Comparison of ENCODE assay signal across 31 cellular contexts in the genomic region with DNA sequence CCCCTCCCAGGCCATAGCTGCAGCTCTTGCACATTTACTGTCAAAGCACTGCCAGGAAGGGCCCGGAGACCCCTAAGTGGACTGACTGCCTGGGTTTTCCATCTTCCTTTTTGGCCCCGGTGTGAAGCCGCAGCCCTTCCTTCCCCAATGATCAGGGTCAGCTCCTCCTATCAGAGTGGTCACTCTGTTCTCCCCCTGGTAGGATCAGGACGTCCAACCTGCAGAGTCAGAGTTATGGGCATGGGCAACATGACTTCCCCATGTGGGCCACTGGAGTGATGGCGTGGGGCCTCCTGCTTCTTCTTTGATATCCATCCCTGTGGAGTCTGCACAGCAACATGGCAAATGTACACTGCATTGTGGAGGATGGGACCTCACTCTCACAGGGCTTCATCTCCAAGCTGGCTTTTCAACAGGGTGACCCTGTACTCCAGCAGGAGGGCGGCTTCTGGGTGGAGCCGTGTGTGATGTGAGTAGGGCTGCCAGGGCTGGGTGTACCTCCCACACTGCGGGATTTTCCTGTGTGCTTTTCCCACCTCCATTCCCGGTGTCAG. TPM values are rescaled to one million over a fixed set of nuclear protein-coding genes. Genes with fewer than 3 reads are reported as not detected.
DNase-seq lines count a peak whose midpoint lies in the region; ATAC-seq and TF ChIP-seq lines count a peak whose summit lies in the region.
"Had no signal": no experiment of that assay in that cellular context is flagged by ENCODE, and none has a peak within 500 bp of the region (broad histone marks: within the 10 kb centered on the region; RNA-seq: fewer than 3 reads in every experiment).

No MANE protein-coding gene starts in this region.

- H3K27me3 ChIP-seq in RWPE2 (ENCODE audit: insufficient read depth, poor library complexity, severe bottlenecking): peaks cover 8% of the 10 kb centered on the region
- H3K27me3 ChIP-seq in aorta (ENCODE audit: control insufficient read depth in 1 of 2, insufficient read depth in 2 of 2, low read length in 1 of 2): no peaks in the 10 kb centered on the region

- H3K4me3 ChIP-seq in RWPE2 (ENCODE audit: severe bottlenecking): no peak overlapping the region
- no peak overlapping the region for H3K4me3 ChIP-seq in aorta (ENCODE audit: low read length in 2 of 2)
- H3K4me3 ChIP-seq: BLaER1, GM23248, PC-9 had no signal

- H3K27me3 Mint-ChIP-seq in activated naive CD4-positive, alpha-beta T cell treated with anti-CD3 and anti-CD28 coated beads, Interleukin-2, amount 10 ng/mL, durations not matched to agents 7 days and 5 days: peaks cover 62% of the 10 kb centered on the region

- intact Hi-C loops in sciatic nerve (cut with DNase I): no loop called here
- intact Hi-C loops in aorta (cut with DNase I): loop anchor here in 1 of 2 donors (10.0 kb wide), 1 partner anchor 714 kb away; no protein-coding TSS in a partner anchor

- no peak overlapping the region for H3K27ac Mint-ChIP-seq in activated naive CD4-positive, alpha-beta T cell treated with anti-CD3 and anti-CD28 coated beads, Interleukin-2, amount 10 ng/mL, durations not matched to agents 7 days and 5 days
- H3K27ac Mint-ChIP-seq: CD4-positive, alpha-beta T cell; HFFc6 had no signal

- H3K9me3 ChIP-seq in RWPE2 (ENCODE audit: severe bottlenecking) (no peaks in the 10 kb centered on the region), aorta (ENCODE audit: control insufficient read depth, low read length) (no peaks in the 10 kb centered on the region)
- H3K9me3 ChIP-seq: BLaER1 had no signal

- CTCF ChIA-PET in activated naive CD4-positive, alpha-beta T cell treated with anti-CD3 and anti-CD28 coated beads, Interleukin-2, amount 10 ng/mL, durations not matched to agents 7 days and 5 days (lab: Charles Lee): interaction anchor here (10.9 kb wide), 1 partner anchor 109 kb away, joined by 119 read pairs; no protein-coding TSS in a partner anchor

- no peak overlapping the region for H3K4me3 Mint-ChIP-seq in activated naive CD4-positive, alpha-beta T cell treated with anti-CD3 and anti-CD28 coated beads, Interleukin-2, amount 10 ng/mL, durations not matched to agents 7 days and 5 days
- H3K4me3 Mint-ChIP-seq: CD4-positive, alpha-beta T cell; HFFc6 had no signal

- H3K36me3 ChIP-seq in RWPE2 (ENCODE audit: low read depth): no peaks in the 10 kb centered on the region
- no peaks in the 10 kb centered on the region for H3K36me3 ChIP-seq in aorta (ENCODE audit: control insufficient read depth in 1 of 2, insufficient read depth in 2 of 2, low read length in 1 of 2)
- H3K36me3 ChIP-seq: BLaER1 had no signal

- peak; percentile 14 for DNase-seq in activated naive CD4-positive, alpha-beta T cell treated with anti-CD3 and anti-CD28 coated beads, Interleukin-2, amount 10 ng/mL, durations not matched to agents 7 days and 5 days
- no peak for DNase-seq in activated naive CD4-positive, alpha-beta T cell treated with anti-CD3 and anti-CD28 coated beads, Interleukin-2, amount 50 U/mL, for 16 hours
- peak; percentile 21 for DNase-seq in RWPE2 (ENCODE audit: low spot score)
- DNase-seq in sciatic nerve (ENCODE audit: low spot score): peak; percentile 33
- DNase-seq in aorta: peak; percentile 27 to 48
- DNase-seq: CD4-positive, alpha-beta T cell; DMS53; GM23248; H7; HFFc6; KBM-7; MV-4-11; NCI-H1105; NCI-H1436 treated with DMSO at 0.1 percent for 48 hours; NCI-H187 treated with DMSO at 0.1 percent for 48 hours; NCI-H2107; NCI-H524; NCI-H748 treated with DMSO at 0.1 percent for 48 hours; NK-92 treated with Interleukin-12 subunit alpha and Interleukin-12 subunit beta, amount 100 ng/mL, for 24 hours; PC-9; SHP77 had no signal

- H3K4me1 Mint-ChIP-seq in activated naive CD4-positive, alpha-beta T cell treated with anti-CD3 and anti-CD28 coated beads, Interleukin-2, amount 10 ng/mL, durations not matched to agents 7 days and 5 days: no peaks in the 10 kb centered on the region

- ATAC-seq in RWPE2 (ENCODE audit: low read depth): no peak
- no peak for ATAC-seq in sciatic nerve
- no peak for ATAC-seq in aorta (ENCODE audit: low FRiP score)
- no peak for ATAC-seq in HG02981 (IDR thresholded peaks at IDR 0.05; ENCODE audit: unreplicated experiment)
- ATAC-seq in HG03378 (IDR thresholded peaks at IDR 0.05; ENCODE audit: unreplicated experiment): no peak
- ATAC-seq in HG03469 (IDR thresholded peaks at IDR 0.05; ENCODE audit: unreplicated experiment): no peak

- H3K27ac ChIP-seq in RWPE2 (ENCODE audit: poor library complexity, severe bottlenecking) (no peak overlapping the region), aorta (ENCODE audit: low read depth in 1 of 2, low read length in 2 of 2) (no peak overlapping the region)
- H3K27ac ChIP-seq: BLaER1, GM23248, PC-9 had no signal

- no peaks in the 10 kb centered on the region for H3K4me1 ChIP-seq in RWPE2 (ENCODE audit: insufficient read depth, poor library complexity, severe bottlenecking)
- no peaks in the 10 kb centered on the region for H3K4me1 ChIP-seq in aorta (ENCODE audit: control insufficient read depth in 1 of 2, insufficient read depth in 2 of 2, low read length in 2 of 2)

- H3K9me3 Mint-ChIP-seq in activated naive CD4-positive, alpha-beta T cell treated with anti-CD3 and anti-CD28 coated beads, Interleukin-2, amount 10 ng/mL, durations not matched to agents 7 days and 5 days: no peaks in the 10 kb centered on the region
- H3K9me3 Mint-ChIP-seq: CD4-positive, alpha-beta T cell; HFFc6 had no signal

- H3K36me3 Mint-ChIP-seq in activated naive CD4-positive, alpha-beta T cell treated with anti-CD3 and anti-CD28 coated beads, Interleukin-2, amount 10 ng/mL, durations not matched to agents 7 days and 5 days: no peaks in the 10 kb centered on the region

- WGBS in aorta, 2 donors: 82 to 83% methylated on average over 9 of the region's 9 CpGs

- TF ChIP-seq CTCF in RWPE2 (IDR thresholded peaks at IDR 0.05; ENCODE audit: poor library complexity, severe bottlenecking): no peak

RNA-seq across cellular contexts. Expression of a gene that starts 6.4 kb away (rescaled TPM):
- total RNA-seq in sciatic nerve (59.6 TPM), aorta (10 to 100 TPM; 43.0 to 78.0 TPM)
- polyA plus RNA-seq in aorta: 10 to 100 TPM in 1 of 2 donors, 1 to 10 TPM in 1; 5.0 to 14.7 TPM
- total RNA-seq: CD4-positive, alpha-beta T cell; Daoy; G401; GM23248; HFFc6; LHCN-M2; MCF 10A; PC-9; SK-MEL-5 had no signal
- polyA plus RNA-seq: AG04450, GM23248 had no signal

RNA-seq across cellular contexts. Expression of a gene that starts 39.7 kb away (rescaled TPM):
- total RNA-seq in sciatic nerve (39.5 TPM), aorta (10 to 100 TPM; 35.0 to 41.4 TPM)
- polyA plus RNA-seq in aorta: 10 to 100 TPM; 14.4 to 41.8 TPM
